8 cellular contexts compared by ENCODE assay signal in genomic region chr22:45163417-45164216, GRCh38. TPM values are rescaled to one million over a fixed set of nuclear protein-coding genes. Genes with fewer than 3 reads are reported as not detected.
A peak's percentile ranks its signal among the peaks of the same experiment; 100 is the strongest.
DNase-seq lines count a peak whose midpoint lies in the region; ATAC-seq, FAIRE-seq and TF ChIP-seq lines count a peak whose summit lies in the region.

TSS of gene NUP50 (plus strand) at chr22:45163925. CDS start at chr22:45168178, 4,253 bp downstream.

- peaks cover 31% of the 10 kb centered on the region for H3K36me3 ChIP-seq in HUES64 (ENCODE audit: insufficient read depth, low read length)
- peaks cover 28% of the 10 kb centered on the region for H3K36me3 ChIP-seq in OCI-LY1 (ENCODE audit: insufficient read depth, low read length)
- peaks cover 2 to 10% of the 10 kb centered on the region in 2 experiments for H3K36me3 ChIP-seq in endothelial cell of umbilical vein (ENCODE audit: control insufficient read depth in 2 of 2, extremely low read depth in 1 of 2, insufficient read depth in 2 of 2, low read length in 2 of 2)

- no peaks in the 10 kb centered on the region for H3K9me1 ChIP-seq in endothelial cell of umbilical vein (replicated peaks; ENCODE audit: control insufficient read depth, extremely low read depth, insufficient read depth, low read length)

- H3K9ac ChIP-seq in HUES64 (ENCODE audit: low read depth, low read length) (peak within 1 kb of the TSS; percentile 83), OCI-LY1 (ENCODE audit: low read length) (peak within 1 kb of the TSS; percentile 94), endothelial cell of umbilical vein (replicated peaks; ENCODE audit: extremely low read depth, insufficient read depth, low read length) (peak within 1 kb of the TSS; percentile 90)

- H3K4me2 ChIP-seq in OCI-LY1 (ENCODE audit: low read length), result peak within 1 kb of the TSS; percentile 94
- peak within 1 kb of the TSS; percentile 97 for H3K4me2 ChIP-seq in endothelial cell of umbilical vein (ENCODE audit: insufficient read depth, low read length)

- H3K9me3 ChIP-seq in HUES64 (ENCODE audit: insufficient read depth, low read depth, low read length), result no peaks in the 10 kb centered on the region
- no peaks in the 10 kb centered on the region for H3K9me3 ChIP-seq in OCI-LY1 (ENCODE audit: low read length)
- no peaks in the 10 kb centered on the region for H3K9me3 ChIP-seq in endothelial cell of umbilical vein (replicated peaks; ENCODE audit: control insufficient read depth, insufficient read depth, low read length)

- peak; percentile 88 for TF ChIP-seq POLR2A in endothelial cell of umbilical vein (IDR thresholded peaks at IDR 0.05; ENCODE audit: low read depth, low read length)

- POLR2A ChIA-PET in endothelial cell of umbilical vein (lab: Charles Lee), result interaction anchor here (0.6 kb wide), 1 partner anchor 22 kb away, joined by 3 read pairs; no protein-coding TSS in a partner anchor

- H2AFZ ChIP-seq in OCI-LY1 (ENCODE audit: low read length) (no peak within 1 kb of the TSS), endothelial cell of umbilical vein (ENCODE audit: low read depth, low read length) (peak within 1 kb of the TSS; percentile 93)

- peaks cover 67% of the 10 kb centered on the region for H3K79me2 ChIP-seq in OCI-LY1 (ENCODE audit: insufficient read depth, low read length)
- H3K79me2 ChIP-seq in endothelial cell of umbilical vein (ENCODE audit: control insufficient read depth, insufficient read depth, low read length), result peaks cover 91% of the 10 kb centered on the region

- H3K4me3 ChIP-seq in HUES64 (ENCODE audit: low read length), result peak within 1 kb of the TSS; percentile 80
- peak within 1 kb of the TSS; percentile 86 for H3K4me3 ChIP-seq in OCI-LY1 (ENCODE audit: low read depth, low read length, poor library complexity, severe bottlenecking)
- H3K4me3 ChIP-seq in endothelial cell of umbilical vein (replicated peaks in 1 of 3; ENCODE audit: insufficient read depth in 1 of 3, low read depth in 1 of 3, low read length in 3 of 3), result peak within 1 kb of the TSS; percentile 91 to 98 (median 98)

- intact Hi-C loops in endothelial cell of umbilical vein (cut with micrococcal nuclease), result loop anchor here (1.0 to 5.0 kb wide), 4 partner anchors 8 to 99 kb away; partner anchors contain the start of gene KIAA0930

- TF ChIP-seq CTCF in OCI-LY1 (IDR thresholded peaks at IDR 0.05; ENCODE audit: low read length) (no peak), endothelial cell of umbilical vein (IDR thresholded peaks at IDR 0.05; ENCODE audit: extremely low read depth in 1 of 2, insufficient read depth in 1 of 2, low read depth in 1 of 2, low read length in 2 of 2) (no peak)

- H3K27ac ChIP-seq in HUES64 (ENCODE audit: low read depth, low read length) (peak within 1 kb of the TSS; percentile 76), OCI-LY1 (ENCODE audit: low read depth, low read length, poor library complexity, severe bottlenecking) (peak within 1 kb of the TSS; percentile 60), endothelial cell of umbilical vein (ENCODE audit: insufficient read depth, low read depth, low read length) (peak within 1 kb of the TSS; percentile 85)

- H3K4me1 ChIP-seq in HUES64 (ENCODE audit: insufficient read depth, low read length) (peaks cover 20% of the 10 kb centered on the region; the same call in 1 of the 2 replicates), OCI-LY1 (ENCODE audit: insufficient read depth, low read length, severe bottlenecking) (peaks cover 51% of the 10 kb centered on the region), endothelial cell of umbilical vein (ENCODE audit: control insufficient read depth, extremely low read depth, insufficient read depth, low read length) (peaks cover 36% of the 10 kb centered on the region)

- no peaks in the 10 kb centered on the region for H3F3A ChIP-seq in OCI-LY1 (ENCODE audit: insufficient read depth, low read length)

- dilution Hi-C loops in endothelial cell of umbilical vein (cut with MboI; ENCODE audit: extremely low pct_ligation_motif_present, low sequenced_read_pairs), result no loop called here

- no peaks in the 10 kb centered on the region for H3K9me2 ChIP-seq in OCI-LY1 (ENCODE audit: low read depth, low read length)

- FAIRE-seq in endothelial cell of umbilical vein (lab: Jason Lieb, UNC), result peak; percentile 71

- ATAC-seq in GM21423 (IDR thresholded peaks at IDR 0.05; ENCODE audit: unreplicated experiment), result peak; percentile 72

- CTCF ChIA-PET in endothelial cell of umbilical vein (lab: Charles Lee), result interaction anchor here (0.7 to 1.6 kb wide), 12 partner anchors 11 to 188 kb away, joined by 3 to 12 read pairs (median 4); no protein-coding TSS in a partner anchor

- H3K27me3 ChIP-seq in HUES64 (ENCODE audit: insufficient read depth, low read length), result no peaks in the 10 kb centered on the region
- H3K27me3 ChIP-seq in OCI-LY1 (ENCODE audit: insufficient read depth, low read length), result no peaks in the 10 kb centered on the region
- no peaks in the 10 kb centered on the region for H3K27me3 ChIP-seq in endothelial cell of umbilical vein (ENCODE audit: control insufficient read depth in 2 of 2, insufficient read depth in 2 of 2, low read length in 2 of 2)

- DNase-seq in D341Med (ENCODE audit: low spot score) (peak; percentile 100), endothelial cell of umbilical vein (ENCODE audit: low read depth, low spot score) (peak; percentile 98), middle frontal gyrus (ENCODE audit: extremely low spot score, low spot score) (peak; percentile 90)
- DNase-seq in activated CD8-positive, alpha-beta memory T cell treated with anti-CD3 and anti-CD28 coated beads, Interleukin-2, amount 50 U/mL, for 4 hours, result peak; percentile 96
- peak; percentile 95 to 96 for DNase-seq in stimulated activated CD8-positive, alpha-beta memory T cell treated with anti-CD3 and anti-CD28 coated beads, Interleukin-2, amount 100 ng/mL, for 48 hours (ENCODE audit: low read depth in 2 of 2)

- WGBS in HUES64, result under 1% methylated on average over 98 of the region's 98 CpGs

- BruUV-seq in endothelial cell of umbilical vein (replicated peaks; lab: Mats Ljungman, UMichigan), result TSS peak; percentile 64

- H4K20me1 ChIP-seq in OCI-LY1 (ENCODE audit: insufficient read depth, low read length), result no peaks in the 10 kb centered on the region
- H4K20me1 ChIP-seq in endothelial cell of umbilical vein (replicated peaks; ENCODE audit: control insufficient read depth, extremely low read depth, insufficient read depth, low read length), result no peaks in the 10 kb centered on the region

TF ChIP-seq in endothelial cell of umbilical vein, 7 proteins besides CTCF, POLR2A, EP300 and RAD21:
- TF ChIP-seq EZH2 (IDR thresholded peaks at IDR 0.05; ENCODE audit: borderline replicate concordance, low read depth, low read length, severe bottlenecking) (no peak), JUN (IDR thresholded peaks at IDR 0.05; ENCODE audit: borderline replicate concordance, insufficient read depth, insufficient read length, low read depth) (no peak), MAX (IDR thresholded peaks at IDR 0.05; ENCODE audit: insufficient read depth, insufficient read length) (peak; percentile 69), POLR2AphosphoS5 (IDR thresholded peaks at IDR 0.05; ENCODE audit: insufficient read depth, low read depth, low read length) (peak; percentile 89)

RNA-seq across cellular contexts. Expression of gene NUP50, which starts in this region (rescaled TPM):
- 62.6 TPM for polyA plus RNA-seq in HUES64 (2013, experiment 1 of 2)
- 56.7 TPM for polyA plus RNA-seq in HUES64 (2013, experiment 2 of 2)
- total RNA-seq in endothelial cell of umbilical vein, result 84.4 and 90.9 TPM in 2 replicates
- 12.4 TPM in 2 replicates for polyA plus RNA-seq in endothelial cell of umbilical vein
- 11.0 and 16.5 TPM in 2 replicates for polyA plus RNA-seq in endothelial cell of umbilical vein (2011; cell fraction: cytosol; rRNA removed)
- 18.5 and 20.5 TPM in 2 replicates for polyA plus RNA-seq in endothelial cell of umbilical vein (2011; cell fraction: nucleus; rRNA removed)
- polyA plus RNA-seq in endothelial cell of umbilical vein (2012), result 31.6 and 47.9 TPM in 2 replicates
- 41.3 and 47.8 TPM in 2 replicates for polyA minus RNA-seq in endothelial cell of umbilical vein
- 15.8 TPM for polyA minus RNA-seq in endothelial cell of umbilical vein (2011; cell fraction: cytosol; rRNA and poly(A)+ RNA removed)
- polyA minus RNA-seq in endothelial cell of umbilical vein (2011; cell fraction: nucleus; rRNA and poly(A)+ RNA removed), result 23.2 and 24.3 TPM in 2 replicates

Comparison
In these comparisons a context has a peak if more than half of its experiments do, and no peak if none do; other contexts are left out.
1. Peak in every context shown above with its lines: DNase-seq, ATAC-seq, H3K4me3 ChIP-seq and H3K27ac ChIP-seq.